ENCODE assay signal across 37 cellular contexts in genomic region chr3:64848127-64848526, GRCh38.
"Had no signal": no experiment of that assay in that cellular context is flagged by ENCODE, and none has a peak within 500 bp of the region (broad histone marks: within the 10 kb centered on the region; RNA-seq: fewer than 3 reads in every experiment).

No MANE protein-coding gene starts in this region.

- H3K4me1 Mint-ChIP-seq: activated B cell treated with CpG ODN at 0.5 μM for 24 hours; activated CD4-positive, alpha-beta T cell treated with anti-CD3 and anti-CD28 coated beads, Interleukin-2, amount 10 ng/mL, durations not matched to agents 24 days and 14 days; activated naive CD4-positive, alpha-beta T cell treated with anti-CD3 and anti-CD28 coated beads, Interleukin-2, amount 10 ng/mL, durations not matched to agents 7 days and 5 days; activated naive CD4-positive, alpha-beta T cell treated with anti-CD3 and anti-CD28 coated beads, Interleukin-2, amount 50 U/mL, for 24 hours; activated naive CD8-positive, alpha-beta T cell treated with anti-CD3 and anti-CD28 coated beads, Interleukin-2, amount 10 ng/mL, durations not matched to agents 7 days and 5 days; activated naive CD8-positive, alpha-beta T cell treated with anti-CD3 and anti-CD28 coated beads, Interleukin-2, amount 50 U/mL, for 24 hours; central memory CD8-positive, alpha-beta T cell had no signal

- H3K9me3 ChIP-seq: ascending aorta had no signal

- H3K9me3 Mint-ChIP-seq: activated CD4-positive, alpha-beta memory T cell treated with anti-CD3 and anti-CD28 coated beads for 36 hours; activated CD4-positive, alpha-beta T cell treated with anti-CD3 and anti-CD28 coated beads, Interleukin-2, amount 10 ng/mL, durations not matched to agents 24 days and 14 days; activated CD8-positive, alpha-beta T cell treated with anti-CD3 and anti-CD28 coated beads for 36 hours; activated naive CD4-positive, alpha-beta T cell treated with anti-CD3 and anti-CD28 coated beads, Interleukin-2, amount 50 U/mL, for 24 hours had no signal

- H3K36me3 Mint-ChIP-seq: activated CD4-positive, alpha-beta memory T cell treated with anti-CD3 and anti-CD28 coated beads for 36 hours; activated naive CD4-positive, alpha-beta T cell treated with anti-CD3 and anti-CD28 coated beads, Interleukin-2, amount 10 ng/mL, durations not matched to agents 7 days and 5 days; activated naive CD4-positive, alpha-beta T cell treated with anti-CD3 and anti-CD28 coated beads, Interleukin-2, amount 50 U/mL, for 24 hours; activated naive CD8-positive, alpha-beta T cell; activated naive CD8-positive, alpha-beta T cell treated with anti-CD3 and anti-CD28 coated beads, Interleukin-2, amount 10 ng/mL, durations not matched to agents 7 days and 5 days; brain had no signal

- H3K27ac Mint-ChIP-seq: activated B cell treated with CpG ODN at 0.5 μM for 24 hours; activated CD4-positive, alpha-beta memory T cell treated with anti-CD3 and anti-CD28 coated beads for 36 hours; activated CD4-positive, alpha-beta T cell treated with anti-CD3 and anti-CD28 coated beads, Interleukin-2, amount 10 ng/mL, durations not matched to agents 24 days and 14 days; activated CD8-positive, alpha-beta T cell treated with anti-CD3 and anti-CD28 coated beads for 36 hours; activated naive CD4-positive, alpha-beta T cell treated with anti-CD3 and anti-CD28 coated beads, Interleukin-2, amount 10 ng/mL, durations not matched to agents 7 days and 5 days; activated naive CD4-positive, alpha-beta T cell treated with anti-CD3 and anti-CD28 coated beads, Interleukin-2, amount 50 U/mL, for 24 hours; activated naive CD8-positive, alpha-beta T cell; activated naive CD8-positive, alpha-beta T cell treated with anti-CD3 and anti-CD28 coated beads, Interleukin-2, amount 10 ng/mL, durations not matched to agents 7 days and 5 days; activated naive CD8-positive, alpha-beta T cell treated with anti-CD3 and anti-CD28 coated beads, Interleukin-2, amount 50 U/mL, for 24 hours; activated T-helper 2 cell treated with anti-CD3 and anti-CD28 coated beads, Interferon-gamma antibody, Interleukin-2, Interleukin-4, amounts not matched to agents 10 μg/mL and 5 μg/mL and 100 μg/mL, durations not matched to agents 14 hours and 24 hours and 36 hours; T-helper 1 cell treated with Interleukin-12 subunit alpha and Interleukin-12 subunit beta and Interleukin-4 antibody, amounts not matched to agents 30 μg/mL and 1 μg/mL, for 36 hours; T-helper 2 cell treated with Interferon-gamma antibody and Interleukin-4, amounts not matched to agents 5 μg/mL and 100 μg/mL, for 36 hours had no signal

- H3K36me3 ChIP-seq: cardiac muscle cell had no signal

- H3K4me3 ChIP-seq: ascending aorta, cardiac muscle cell had no signal

- H3K27ac ChIP-seq: ascending aorta, cardiac muscle cell, VCaP had no signal

- H3K27me3 ChIP-seq: ascending aorta, cardiac muscle cell had no signal

- H3K27me3 Mint-ChIP-seq: activated B cell treated with CpG ODN at 0.5 μM for 24 hours; activated CD4-positive, alpha-beta memory T cell treated with anti-CD3 and anti-CD28 coated beads for 36 hours; activated CD4-positive, alpha-beta T cell treated with anti-CD3 and anti-CD28 coated beads, Interleukin-2, amount 10 ng/mL, durations not matched to agents 24 days and 14 days; activated CD8-positive, alpha-beta T cell treated with anti-CD3 and anti-CD28 coated beads for 36 hours; activated naive CD4-positive, alpha-beta T cell treated with anti-CD3 and anti-CD28 coated beads, Interleukin-2, amount 10 ng/mL, durations not matched to agents 7 days and 5 days; activated naive CD4-positive, alpha-beta T cell treated with anti-CD3 and anti-CD28 coated beads, Interleukin-2, amount 50 U/mL, for 24 hours; activated naive CD8-positive, alpha-beta T cell; activated naive CD8-positive, alpha-beta T cell treated with anti-CD3 and anti-CD28 coated beads, Interleukin-2, amount 10 ng/mL, durations not matched to agents 7 days and 5 days; activated naive CD8-positive, alpha-beta T cell treated with anti-CD3 and anti-CD28 coated beads, Interleukin-2, amount 50 U/mL, for 24 hours; central memory CD8-positive, alpha-beta T cell had no signal

- DNase-seq: activated B cell treated with CpG ODN at 0.5 μM for 24 hours; activated CD4-positive, alpha-beta memory T cell treated with anti-CD3 and anti-CD28 coated beads for 36 hours; activated CD4-positive, alpha-beta T cell treated with anti-CD3 and anti-CD28 coated beads for 4 hours; activated CD4-positive, alpha-beta T cell treated with anti-CD3 and anti-CD28 coated beads, Interleukin-2, amount 10 ng/mL, durations not matched to agents 24 days and 14 days; activated CD4-positive, alpha-beta T cell treated with anti-CD3 and anti-CD28 coated beads, Interleukin-2, amount 50 U/mL, for 1 hour; activated CD4-positive, alpha-beta T cell treated with anti-CD3 and anti-CD28 coated beads, Interleukin-2, amount 50 U/mL, for 4 hours; activated CD4-positive, CD25-positive, alpha-beta regulatory T cell treated with anti-CD3 and anti-CD28 coated beads, Interleukin-2, amount 50 U/mL, for 72 hours; activated CD8-positive, alpha-beta memory T cell treated with anti-CD3 and anti-CD28 coated beads, Interleukin-2, amount 50 U/mL, for 4 hours; activated CD8-positive, alpha-beta T cell treated with anti-CD3 and anti-CD28 coated beads for 36 hours; activated effector memory CD4-positive, alpha-beta T cell treated with Interleukin-2 at 50 U/mL for 16 hours; activated gamma-delta T cell; activated naive CD4-positive, alpha-beta T cell treated with anti-CD3 and anti-CD28 coated beads, Interleukin-2, amount 10 ng/mL, durations not matched to agents 7 days and 5 days; activated naive CD4-positive, alpha-beta T cell treated with Interleukin-2 at 50 U/mL for 16 hours; activated naive CD8-positive, alpha-beta T cell treated with anti-CD3 and anti-CD28 coated beads, Interleukin-2, amount 10 ng/mL, durations not matched to agents 7 days and 5 days; activated naive CD8-positive, alpha-beta T cell treated with anti-CD3 and anti-CD28 coated beads, Interleukin-2, amount 50 U/mL, for 24 hours; activated T-cell treated with anti-CD3 and anti-CD28 coated beads for 4 hours; activated T-cell treated with anti-CD3 and anti-CD28 coated beads, Interleukin-2, amount 50 U/mL, for 1 hour; activated T-cell treated with anti-CD3 and anti-CD28 coated beads, Interleukin-2, amount 50 U/mL, for 48 hours; amygdala; anterior cingulate cortex; caudate nucleus; cerebellar nuclear complex; T-helper 1 cell; T-helper 2 cell; T-helper 9 cell had no signal

- ATAC-seq: activated CD8-positive, alpha-beta T cell treated with anti-CD3 and anti-CD28 coated beads for 36 hours; activated naive CD8-positive, alpha-beta T cell treated with anti-CD3 and anti-CD28 coated beads, Interleukin-2, amount 50 U/mL, for 24 hours had no signal

- H3K4me3 Mint-ChIP-seq: activated B cell treated with CpG ODN at 0.5 μM for 24 hours; activated CD4-positive, alpha-beta memory T cell treated with anti-CD3 and anti-CD28 coated beads for 36 hours; activated CD4-positive, alpha-beta T cell treated with anti-CD3 and anti-CD28 coated beads, Interleukin-2, amount 10 ng/mL, durations not matched to agents 24 days and 14 days; activated CD8-positive, alpha-beta T cell treated with anti-CD3 and anti-CD28 coated beads for 36 hours; activated naive CD4-positive, alpha-beta T cell treated with anti-CD3 and anti-CD28 coated beads, Interleukin-2, amount 10 ng/mL, durations not matched to agents 7 days and 5 days; activated naive CD4-positive, alpha-beta T cell treated with anti-CD3 and anti-CD28 coated beads, Interleukin-2, amount 50 U/mL, for 24 hours; activated naive CD8-positive, alpha-beta T cell; activated naive CD8-positive, alpha-beta T cell treated with anti-CD3 and anti-CD28 coated beads, Interleukin-2, amount 10 ng/mL, durations not matched to agents 7 days and 5 days; activated naive CD8-positive, alpha-beta T cell treated with anti-CD3 and anti-CD28 coated beads, Interleukin-2, amount 50 U/mL, for 24 hours; brain; central memory CD8-positive, alpha-beta T cell; T-helper 1 cell treated with Interleukin-12 subunit alpha and Interleukin-12 subunit beta and Interleukin-4 antibody, amounts not matched to agents 30 μg/mL and 1 μg/mL, for 36 hours; T-helper 2 cell treated with Interferon-gamma antibody and Interleukin-4, amounts not matched to agents 5 μg/mL and 100 μg/mL, for 36 hours had no signal

- FAIRE-seq: bronchial epithelial cell, TTC549 had no signal

- H3K4me1 ChIP-seq: ascending aorta had no signal
